In the genomic region with DNA sequence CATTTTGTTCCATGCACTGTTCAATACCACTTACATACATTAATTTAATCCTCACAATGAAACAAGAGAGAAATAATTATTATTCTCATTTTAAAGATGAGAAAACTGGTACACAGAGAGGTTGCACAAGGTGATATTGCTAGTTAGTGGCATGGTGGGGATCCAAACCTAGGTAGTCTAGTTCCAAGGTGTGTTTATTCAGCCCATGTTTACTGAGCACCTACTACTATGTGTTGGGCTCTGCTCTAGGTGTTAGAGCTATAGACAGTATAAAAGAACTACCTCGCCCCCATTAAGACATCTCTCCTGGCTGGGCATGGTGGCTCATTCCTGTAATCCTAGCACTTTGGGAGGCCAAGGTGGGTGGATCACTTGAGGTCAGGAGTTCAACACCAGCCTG, we compare ENCODE assay signal across 29 cellular contexts. TPM values are rescaled to one million over a fixed set of nuclear protein-coding genes. Genes with fewer than 3 reads are reported as not detected.
"Had no signal": no experiment of that assay in that cellular context is flagged by ENCODE, and none has a peak within 500 bp of the region (broad histone marks: within the 10 kb centered on the region; RNA-seq: fewer than 3 reads in every experiment).

No MANE protein-coding gene starts in this region.

- H3K27me3 ChIP-seq: testis, thyroid gland, tibial nerve, upper lobe of left lung, upper lobe of right lung, uterus, vagina had no signal

- H3K9me3 ChIP-seq: suprapubic skin, testis, thoracic aorta, thyroid gland, tibial artery, transverse colon, upper lobe of left lung, upper lobe of right lung, uterus, vagina had no signal

- FAIRE-seq: urothelium cell line had no signal

- H3K4me1 ChIP-seq: stomach, suprapubic skin, testis, tibial artery, tibial nerve, transverse colon, upper lobe of left lung, upper lobe of right lung, uterus, vagina had no signal

- H3K36me3 ChIP-seq: stomach, suprapubic skin, thoracic aorta, thyroid gland, tibial artery, tibial nerve, transverse colon, upper lobe of left lung, upper lobe of right lung, uterus, vagina had no signal

- DNase-seq: stimulated activated CD4-positive, alpha-beta T cell treated with anti-CD3 and anti-CD28 coated beads, Interleukin-2, amount 100 ng/mL, for 48 hours; stimulated activated CD4-positive, alpha-beta T cell treated with anti-CD3 and anti-CD28 coated beads, Interleukin-4, amount 100 ng/mL, for 1 hour; stimulated activated CD4-positive, alpha-beta T cell treated with anti-CD3 and anti-CD28 coated beads, Interleukin-4, amount 100 ng/mL, for 24 hours; stimulated activated CD4-positive, alpha-beta T cell treated with anti-CD3 and anti-CD28 coated beads, Interleukin-4, amount 100 ng/mL, for 4 hours; stimulated activated CD8-positive, alpha-beta memory T cell treated with anti-CD3 and anti-CD28 coated beads, Interleukin-4, amount 100 ng/mL, for 48 hours; stimulated activated naive B cell treated with anti-CD40 and anti-IgM and Interleukin-4, amounts not matched to agents 10 μg/mL and 1 μg/mL and 100 μg/mL, for 72 hours; stimulated activated naive CD4-positive, alpha-beta T cell; stimulated activated naive CD4-positive, alpha-beta T cell treated with Interleukin-2 at 50 U/mL for 16 hours; stimulated activated naive CD8-positive, alpha-beta T cell treated with anti-CD3 and anti-CD28 coated beads, Interleukin-15, amount 100 ng/mL, for 72 hours; stimulated activated naive CD8-positive, alpha-beta T cell treated with anti-CD3 and anti-CD28 coated beads, Interleukin-15, Interleukin-2, amounts not matched to agents 100 U/mL and 50 U/mL, for 24 hours; stomach; substantia nigra; testis; thyroid gland; tibial artery; transverse colon; trophoblast cell; upper lobe of left lung; upper lobe of right lung; uterus had no signal

- H3K27ac ChIP-seq: stomach, suprapubic skin, testis, thoracic aorta, thyroid gland, tibial artery, tibial nerve, transverse colon, upper lobe of left lung, upper lobe of right lung, uterus, vagina had no signal

- ATAC-seq: stimulated activated effector memory CD8-positive, alpha-beta T cell treated with anti-CD3 and anti-CD28 coated beads, Interleukin-12 subunit alpha, Interleukin-12 subunit beta, amount 100 ng/mL, for 72 hours; stimulated activated memory B cell treated with anti-CD40 and anti-IgM and Interleukin-4, amounts not matched to agents 10 μg/mL and 1 μg/mL and 100 μg/mL, for 72 hours; stimulated activated naive B cell treated with anti-CD40 and anti-IgM and Interleukin-4, amounts not matched to agents 10 μg/mL and 1 μg/mL and 100 μg/mL, for 72 hours; stimulated activated naive CD8-positive, alpha-beta T cell treated with anti-CD3 and anti-CD28 coated beads, Interleukin-15, amount 100 ng/mL, for 72 hours; stimulated activated naive CD8-positive, alpha-beta T cell treated with anti-CD3 and anti-CD28 coated beads, Interleukin-15, Interleukin-2, amounts not matched to agents 100 U/mL and 50 U/mL, for 24 hours; upper lobe of right lung had no signal

- H3K4me3 ChIP-seq: stomach, suprapubic skin, testis, thoracic aorta, thyroid gland, tibial artery, tibial nerve, transverse colon, upper lobe of left lung, upper lobe of right lung, uterus, vagina had no signal

RNA-seq across cellular contexts. Expression of a gene that starts 3.2 kb away (rescaled TPM):
- polyA plus RNA-seq: stomach, thymus, urinary bladder had no signal

RNA-seq across cellular contexts. Expression of a gene that starts 19.3 kb away (rescaled TPM):
- polyA plus RNA-seq: urinary bladder had no signal
